Comparison of ENCODE assay signal across 13 cellular contexts in the genomic region with DNA sequence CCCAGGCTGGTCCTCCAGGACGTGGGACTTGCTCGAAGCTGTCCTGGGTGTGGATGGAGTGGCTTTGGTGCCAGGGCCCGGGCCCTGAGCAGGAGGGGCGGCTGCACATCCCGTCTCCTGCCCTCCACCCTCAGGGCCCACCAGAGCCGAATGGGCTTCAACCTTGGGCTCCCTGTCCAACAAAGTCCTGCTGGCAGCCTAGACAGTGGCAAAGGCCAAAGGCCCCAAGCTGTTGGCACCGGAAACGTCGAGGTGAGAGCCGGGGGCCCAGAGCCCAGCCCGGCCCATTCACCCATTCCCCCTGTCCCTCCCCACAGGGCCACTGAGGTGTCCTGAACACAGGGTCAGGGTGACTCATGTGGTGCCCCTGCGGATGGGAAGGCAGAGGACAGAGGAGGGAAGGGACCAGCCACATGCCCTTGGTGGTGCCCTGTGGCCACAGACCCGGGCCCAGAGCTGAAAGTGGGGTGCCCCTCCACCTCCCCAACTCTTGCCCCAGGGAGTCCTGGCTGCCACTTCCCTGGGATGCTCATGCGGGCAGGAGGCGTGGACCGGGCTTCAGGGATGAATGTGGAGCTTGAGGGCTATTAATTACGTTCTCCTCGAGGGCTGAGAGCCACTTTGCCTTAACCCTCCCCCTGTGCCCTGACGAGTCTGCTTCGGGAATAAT. TPM values are rescaled to one million over a fixed set of nuclear protein-coding genes. Genes with fewer than 3 reads are reported as not detected.
"Had no signal": no experiment of that assay in that cellular context is flagged by ENCODE, and none has a peak within 500 bp of the region (broad histone marks: within the 10 kb centered on the region; RNA-seq: fewer than 3 reads in every experiment).

No MANE protein-coding gene starts in this region.

- H3K36me3 ChIP-seq: cardiac muscle cell, right lobe of liver, stomach had no signal

- H3K9me3 ChIP-seq: right lobe of liver, stomach had no signal

- H3K4me3 ChIP-seq: cardiac muscle cell, right lobe of liver, stomach had no signal

- ATAC-seq: activated T-cell treated with anti-CD3 and anti-CD28 coated beads, Interleukin-2, amount 50 U/mL, for 72 hours; left lobe of liver; right lobe of liver had no signal

- H3K36me3 Mint-ChIP-seq: activated CD4-positive, alpha-beta memory T cell treated with anti-CD3 and anti-CD28 coated beads for 36 hours had no signal

- H3K27ac Mint-ChIP-seq: activated CD4-positive, alpha-beta memory T cell treated with anti-CD3 and anti-CD28 coated beads for 36 hours; activated T-cell treated with anti-CD3 and anti-CD28 coated beads, Interleukin-2, amount 50 U/mL, for 72 hours had no signal

- H3K27me3 ChIP-seq: cardiac muscle cell, right lobe of liver, stomach had no signal

- DNase-seq: activated CD4-positive, alpha-beta memory T cell treated with anti-CD3 and anti-CD28 coated beads for 36 hours; activated CD4-positive, CD25-positive, alpha-beta regulatory T cell treated with anti-CD3 and anti-CD28 coated beads, Interleukin-2, amount 50 U/mL, for 72 hours; activated naive CD4-positive, alpha-beta T cell; activated T-cell treated with anti-CD3 and anti-CD28 coated beads, Interleukin-2, amount 50 U/mL, for 72 hours; foreskin melanocyte; mesendoderm; stimulated activated CD4-positive, alpha-beta T cell treated with anti-CD3 and anti-CD28 coated beads, Interleukin-12 subunit alpha, Interleukin-12 subunit beta, amount 100 ng/mL, for 4 hours; stomach had no signal

- H3K4me3 Mint-ChIP-seq: activated CD4-positive, alpha-beta memory T cell treated with anti-CD3 and anti-CD28 coated beads for 36 hours; activated T-cell treated with anti-CD3 and anti-CD28 coated beads, Interleukin-2, amount 50 U/mL, for 72 hours had no signal

- H3K9me3 Mint-ChIP-seq: activated CD4-positive, alpha-beta memory T cell treated with anti-CD3 and anti-CD28 coated beads for 36 hours; activated T-cell treated with anti-CD3 and anti-CD28 coated beads, Interleukin-2, amount 50 U/mL, for 72 hours had no signal

- H3K27ac ChIP-seq: cardiac muscle cell, right lobe of liver had no signal

- H3K27me3 Mint-ChIP-seq: activated CD4-positive, alpha-beta memory T cell treated with anti-CD3 and anti-CD28 coated beads for 36 hours had no signal

RNA-seq across cellular contexts. Expression of a gene that starts 9.1 kb away (rescaled TPM):
- total RNA-seq: astrocyte, endothelial cell of umbilical vein had no signal
- polyA plus RNA-seq: endothelial cell of umbilical vein had no signal

RNA-seq across cellular contexts. Expression of a gene that starts 9.2 kb away (rescaled TPM):
- total RNA-seq: astrocyte, endothelial cell of umbilical vein had no signal
- polyA plus RNA-seq: endothelial cell of umbilical vein had no signal

RNA-seq across cellular contexts. Expression of a gene that starts 40.5 kb away (rescaled TPM):
- total RNA-seq: astrocyte, cardiac muscle cell, endothelial cell of umbilical vein had no signal
- polyA plus RNA-seq: cardiac muscle cell, endothelial cell of umbilical vein had no signal
